In the genomic region with DNA sequence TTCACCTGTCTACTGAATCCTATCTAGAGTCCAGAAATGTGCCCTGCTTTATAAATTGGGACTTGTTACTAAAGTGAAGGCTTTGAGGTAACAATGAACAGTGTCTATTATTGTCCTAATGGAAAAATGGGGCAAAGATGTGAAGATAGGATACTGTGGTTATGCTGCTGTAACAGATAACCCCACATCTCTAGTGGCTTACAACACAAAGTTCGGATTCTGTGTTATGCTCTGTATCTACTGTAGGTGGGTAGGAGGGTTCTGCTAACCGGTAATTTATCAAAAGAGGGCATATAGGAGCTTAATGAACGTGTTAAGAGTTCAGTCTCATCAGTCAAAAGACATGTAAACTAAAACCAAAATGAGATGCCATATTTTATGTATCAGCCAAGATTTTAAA, we compare ENCODE assay signal across 23 cellular contexts. TPM values are rescaled to one million over a fixed set of nuclear protein-coding genes. Genes with fewer than 3 reads are reported as not detected.
"Had no signal": no experiment of that assay in that cellular context is flagged by ENCODE, and none has a peak within 500 bp of the region (broad histone marks: within the 10 kb centered on the region; RNA-seq: fewer than 3 reads in every experiment).

No MANE protein-coding gene starts in this region.

- H3K4me3 Mint-ChIP-seq: endodermal cell; mesothelial cell of epicardium; natural killer cell treated with Interleukin-12 subunit alpha and Interleukin-12 subunit beta and Interleukin-15 and Interleukin-18, amount 100 ng/mL, for 72 hours; stimulated activated naive CD8-positive, alpha-beta T cell treated with anti-CD3 and anti-CD28 coated beads, Interleukin-15, amount 100 ng/mL, for 72 hours had no signal

- H3K27ac Mint-ChIP-seq: endodermal cell, mesothelial cell of epicardium had no signal

- H3K9me3 Mint-ChIP-seq: endodermal cell; mesothelial cell of epicardium; natural killer cell treated with Interleukin-12 subunit alpha and Interleukin-12 subunit beta and Interleukin-15 and Interleukin-18, amount 100 ng/mL, for 72 hours; stimulated activated naive CD8-positive, alpha-beta T cell treated with anti-CD3 and anti-CD28 coated beads, Interleukin-15, amount 100 ng/mL, for 72 hours had no signal

- DNase-seq: activated CD4-positive, alpha-beta T cell treated with anti-CD3 and anti-CD28 coated beads, Interleukin-2, amount 50 U/mL, for 48 hours; activated effector memory CD4-positive, alpha-beta T cell treated with Interleukin-2 at 50 U/mL for 16 hours; anterior cingulate cortex; body of pancreas; cortex of kidney; endodermal cell; esophagus squamous epithelium; gastrocnemius medialis; head of caudate nucleus; hypothalamus; left ventricle myocardium inferior; pancreas; psoas muscle; SK-N-SH; stimulated activated CD4-positive, alpha-beta T cell treated with anti-CD3 and anti-CD28 coated beads, Interleukin-4, amount 100 ng/mL, for 4 hours; stimulated activated naive CD8-positive, alpha-beta T cell treated with anti-CD3 and anti-CD28 coated beads, Interleukin-15, amount 100 ng/mL, for 72 hours; tibial artery had no signal

- FAIRE-seq: pancreas, TTC549 had no signal

- H3K4me3 ChIP-seq: body of pancreas, cardiac muscle cell, esophagus squamous epithelium, gastrocnemius medialis, left ventricle myocardium inferior, pancreas, psoas muscle, right atrium auricular region, tibial artery had no signal

- H3K27me3 ChIP-seq: body of pancreas, cardiac muscle cell, esophagus squamous epithelium, gastrocnemius medialis, pancreas, right atrium auricular region, tibial artery had no signal

- ATAC-seq: body of pancreas, gastrocnemius medialis, pancreas, psoas muscle had no signal

- H3K27me3 Mint-ChIP-seq: natural killer cell treated with Interleukin-12 subunit alpha and Interleukin-12 subunit beta and Interleukin-15 and Interleukin-18, amount 100 ng/mL, for 72 hours; stimulated activated naive CD8-positive, alpha-beta T cell treated with anti-CD3 and anti-CD28 coated beads, Interleukin-15, amount 100 ng/mL, for 72 hours had no signal

- H3K9me3 ChIP-seq: body of pancreas, esophagus squamous epithelium, gastrocnemius medialis, left ventricle myocardium inferior, pancreas, psoas muscle, right atrium auricular region, SK-N-SH, tibial artery had no signal

- H3K27ac ChIP-seq: body of pancreas, cardiac muscle cell, esophagus squamous epithelium, gastrocnemius medialis, left ventricle myocardium inferior, pancreas, psoas muscle, right atrium auricular region, tibial artery had no signal

RNA-seq across cellular contexts. Expression of gene CFAP61, which starts 28.9 kb away (rescaled TPM):
- total RNA-seq: cardiac muscle cell; lung microvascular endothelial cell; natural killer cell treated with Interleukin-12 subunit alpha and Interleukin-12 subunit beta and Interleukin-15 and Interleukin-18, amount 100 ng/mL, for 72 hours had no signal
